ENCODE assay signal across 1 cellular context in genomic region chr5:141822134-141822533, GRCh38.
TF ChIP-seq lines count a peak whose summit lies in the region.

No MANE protein-coding gene starts in this region.

TF ChIP-seq in SK-N-SH, 30 proteins besides CTCF, POLR2A, EP300 and RAD21 (continued from another document):
- TF ChIP-seq ZBTB33 (IDR thresholded peaks at IDR 0.05; ENCODE audit: borderline replicate concordance, low read depth) (no peak), GATA2 (CRISPR knock-in tag; IDR thresholded peaks at IDR 0.05) (no peak), SMC3 (IDR thresholded peaks at IDR 0.05; ENCODE audit: low read depth, low read length) (no peak), NRF1 (IDR thresholded peaks at IDR 0.05; ENCODE audit: low read depth, low read length) (no peak)
